7 cellular contexts compared by ENCODE assay signal in genomic region chr10:130858626-130859025, GRCh38.
"Had no signal": no experiment of that assay in that cellular context is flagged by ENCODE, and none has a peak within 500 bp of the region (broad histone marks: within the 10 kb centered on the region; RNA-seq: fewer than 3 reads in every experiment).

No MANE protein-coding gene starts in this region.

- H3K27ac Mint-ChIP-seq: GM23338, H9, IgD-negative memory B cell had no signal

- H3K4me3 Mint-ChIP-seq: GM23338, H9, IgD-negative memory B cell had no signal

- H3K4me3 ChIP-seq: GM23338 had no signal

- H3K4me1 Mint-ChIP-seq: GM23338, H9, IgD-negative memory B cell had no signal

- ATAC-seq: GM23338, HepG2 had no signal

- H3K27ac ChIP-seq: HL-60 had no signal

- DNase-seq: H9, HCEC 1CT, KBM-7 had no signal
